ENCODE assay signal across 26 cellular contexts in the genomic region with DNA sequence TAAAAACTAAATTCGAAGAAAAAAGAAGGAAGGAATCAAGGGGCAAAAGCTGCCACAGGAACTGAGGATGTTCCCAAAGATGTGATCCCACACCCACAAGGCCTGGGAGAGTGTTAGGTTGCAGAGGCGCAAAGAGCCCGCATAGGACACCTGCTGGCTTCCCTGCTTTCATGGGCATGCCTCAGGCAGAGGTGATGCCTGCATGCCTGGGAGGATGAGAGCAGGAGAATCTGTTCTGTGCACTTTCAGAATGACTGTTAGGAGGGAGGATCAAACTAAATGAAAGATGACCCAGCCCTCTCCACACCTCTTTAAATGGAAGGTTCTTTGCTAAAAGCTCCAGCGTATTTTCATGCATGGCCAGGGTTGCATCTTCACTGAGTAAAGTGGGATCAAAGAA.
DNase-seq lines count a peak whose midpoint lies in the region; ATAC-seq, FAIRE-seq and TF ChIP-seq lines count a peak whose summit lies in the region.
"Had no signal": no experiment of that assay in that cellular context is flagged by ENCODE, and none has a peak within 500 bp of the region (broad histone marks: within the 10 kb centered on the region; RNA-seq: fewer than 3 reads in every experiment).

No MANE protein-coding gene starts in this region.

- no TSS peak for BruUV-seq in GM12878 (replicated peaks; lab: Mats Ljungman, UMichigan)

- CTCF ChIA-PET in GM12878 (lab: Yijun Ruan, JAX): interaction anchor here (0.9 to 1.6 kb wide), 7 partner anchors 9 to 185 kb away, joined by 3 to 8 read pairs (median 4); no protein-coding TSS in a partner anchor

- peak in 1 of 2 donors; percentile 41 for ATAC-seq in activated T-cell treated with anti-CD3 and anti-CD28 coated beads, Interleukin-2, amount 50 U/mL, for 72 hours (replicated peaks in 1 of 2)
- peak; percentile 30 for ATAC-seq in HG02885 (IDR thresholded peaks at IDR 0.05; ENCODE audit: poor library complexity, unreplicated experiment)
- ATAC-seq in GM12878: peak; percentile 83
- ATAC-seq in stimulated activated effector memory CD8-positive, alpha-beta T cell treated with anti-CD3 and anti-CD28 coated beads, Interleukin-12 subunit alpha, Interleukin-12 subunit beta, amount 100 ng/mL, for 72 hours: peak; percentile 45
- ATAC-seq in HG03135 (IDR thresholded peaks at IDR 0.05; ENCODE audit: unreplicated experiment): no peak
- ATAC-seq: A549; activated CD8-positive, alpha-beta memory T cell treated with anti-CD3 and anti-CD28 coated beads, Interleukin-2, amount 10 ng/mL, durations not matched to agents 7 days and 5 days; foreskin keratinocyte; left lung; mucosa of descending colon had no signal

- peaks cover 0 to 11% of the 10 kb centered on the region in 2 experiments for H3K36me3 ChIP-seq in GM12878 (ENCODE audit: control insufficient read depth in 2 of 2, insufficient read depth in 2 of 2, low read length in 1 of 2)

- TF ChIP-seq CTCF in GM12878 (IDR thresholded peaks at IDR 0.05 in 2 of 3, conservative IDR thresholded peaks at IDR 0.05 in 1 of 3; ENCODE audit: control insufficient read depth in 2 of 3, extremely low read depth in 1 of 3, insufficient read depth in 1 of 3, low read depth in 3 of 3, low read length in 3 of 3): no peak

- peaks cover 38% of the 10 kb centered on the region for H3K4me1 ChIP-seq in GM12878 (ENCODE audit: control insufficient read depth, insufficient read depth, low read length)
- H3K4me1 ChIP-seq: A549, foreskin keratinocyte had no signal

- no peak for FAIRE-seq in GM12878 (lab: Jason Lieb, UNC)
- FAIRE-seq: A549, bronchial epithelial cell, HTR-8/SVneo, urothelium cell line had no signal

- H2AFZ ChIP-seq in GM12878 (ENCODE audit: control insufficient read depth, low read depth, low read length): no peak overlapping the region
- H2AFZ ChIP-seq: PC-9 had no signal

- TF ChIP-seq RAD21 in GM12878 (IDR thresholded peaks at IDR 0.05; ENCODE audit: insufficient read depth, low read depth, low read length): 0 out of 2 replicates have a peak, but pooled peaks have one; percentile 12

- no peak for TF ChIP-seq EP300 in GM12878 (IDR thresholded peaks at IDR 0.05; ENCODE audit: borderline replicate concordance in 1 of 2, control insufficient read depth in 1 of 2, low read depth in 2 of 2, low read length in 2 of 2)

- SMC1A ChIA-PET in GM12878 (lab: Charles Lee; ENCODE audit: uncharacterized antibody, unreplicated experiment): interaction anchor here (0.8 to 2.2 kb wide), 23 partner anchors 8 to 444 kb away, joined by 3 to 15 read pairs (median 4); no protein-coding TSS in a partner anchor

- TF ChIP-seq POLR2A in GM12878 (IDR thresholded peaks at IDR 0.05; ENCODE audit: low read depth, low read length): no peak

- intact Hi-C loops in GM12878 (cut with micrococcal nuclease; ENCODE audit: unreplicated experiment): loop anchor here (5.0 kb wide), 3 partner anchors 140 to 160 kb away; no protein-coding TSS in a partner anchor

- H3K27me3 Mint-ChIP-seq in activated T-cell treated with anti-CD3 and anti-CD28 coated beads, Interleukin-2, amount 50 U/mL, for 72 hours (ENCODE audit: low read depth): no peaks in the 10 kb centered on the region
- H3K27me3 Mint-ChIP-seq: activated CD8-positive, alpha-beta memory T cell treated with anti-CD3 and anti-CD28 coated beads, Interleukin-2, amount 10 ng/mL, durations not matched to agents 7 days and 5 days had no signal

- peak overlapping the region; percentile 13; the same call in 1 of the 2 replicates for H3K4me2 ChIP-seq in GM12878 (ENCODE audit: control insufficient read depth, insufficient read depth)
- H3K4me2 ChIP-seq: A549, PC-9, smooth muscle cell had no signal

- no peak overlapping the region for H3K4me3 Mint-ChIP-seq in activated T-cell treated with anti-CD3 and anti-CD28 coated beads, Interleukin-2, amount 50 U/mL, for 72 hours
- no peak overlapping the region for H3K4me3 Mint-ChIP-seq in stimulated activated effector memory CD8-positive, alpha-beta T cell treated with anti-CD3 and anti-CD28 coated beads, Interleukin-12 subunit alpha, Interleukin-12 subunit beta, amount 100 ng/mL, for 72 hours
- H3K4me3 Mint-ChIP-seq: activated CD8-positive, alpha-beta memory T cell treated with anti-CD3 and anti-CD28 coated beads, Interleukin-2, amount 10 ng/mL, durations not matched to agents 7 days and 5 days; neural crest cell had no signal

- in situ Hi-C loops in GM12878 (cut with MboI): loop anchor here (25.0 kb wide), 1 partner anchor 760 kb away; no protein-coding TSS in a partner anchor

- H3K9ac ChIP-seq in GM12878 (ENCODE audit: control insufficient read depth, insufficient read depth, low read length): no peak overlapping the region

- WGBS in GM12878 (ENCODE audit: insufficient coverage, insufficient replicate concordance, low lambda C conversion rate, missing lambda C conversion rate): 67% methylated on average over 4 of the region's 4 CpGs

- H4K20me1 ChIP-seq in GM12878 (ENCODE audit: control insufficient read depth, insufficient read depth): no peaks in the 10 kb centered on the region

- H3K9me3 Mint-ChIP-seq in activated T-cell treated with anti-CD3 and anti-CD28 coated beads, Interleukin-2, amount 50 U/mL, for 72 hours: peaks cover 8 to 13% of the 10 kb centered on the region in 2 donors
- peaks cover 5% of the 10 kb centered on the region for H3K9me3 Mint-ChIP-seq in stimulated activated effector memory CD8-positive, alpha-beta T cell treated with anti-CD3 and anti-CD28 coated beads, Interleukin-12 subunit alpha, Interleukin-12 subunit beta, amount 100 ng/mL, for 72 hours

- H3K79me2 ChIP-seq in GM12878 (ENCODE audit: control insufficient read depth, insufficient read depth, low read length): peaks cover 2% of the 10 kb centered on the region

- RAD21 ChIA-PET in GM12878 (lab: Charles Lee; ENCODE audit: unreplicated experiment): interaction anchor here (0.6 to 2.0 kb wide), 14 partner anchors 11 to 185 kb away, joined by 3 to 14 read pairs (median 4); no protein-coding TSS in a partner anchor

- peak overlapping the region; percentile 13; the same call in 1 of the 2 replicates for H3K27ac ChIP-seq in GM12878 (ENCODE audit: control insufficient read depth, insufficient read depth)
- H3K27ac ChIP-seq: A549, foreskin keratinocyte, left lung, PC-9 had no signal

- POLR2A ChIA-PET in GM12878 (lab: Charles Lee): interaction anchor here (1.1 to 2.0 kb wide), 2 partner anchors 19 to 158 kb away, joined by 3 to 9 read pairs; no protein-coding TSS in a partner anchor

- H3K36me3 Mint-ChIP-seq in activated T-cell treated with anti-CD3 and anti-CD28 coated beads, Interleukin-2, amount 50 U/mL, for 72 hours (ENCODE audit: insufficient read depth in 2 of 2): peaks cover 17 to 48% of the 10 kb centered on the region in 2 donors
- peaks cover 18% of the 10 kb centered on the region for H3K36me3 Mint-ChIP-seq in stimulated activated effector memory CD8-positive, alpha-beta T cell treated with anti-CD3 and anti-CD28 coated beads, Interleukin-12 subunit alpha, Interleukin-12 subunit beta, amount 100 ng/mL, for 72 hours

- no peaks in the 10 kb centered on the region for H3K27me3 ChIP-seq in GM12878 (replicated peaks in 1 of 2; ENCODE audit: control insufficient read depth in 2 of 2, insufficient read depth in 2 of 2, low read length in 1 of 2)
- H3K27me3 ChIP-seq: foreskin keratinocyte, left lung had no signal

- peaks cover 10% of the 10 kb centered on the region; the same call in 2 of the 3 replicates for H3K9me3 ChIP-seq in GM12878 (replicated peaks; ENCODE audit: control insufficient read depth, insufficient read depth, low read length)
- H3K9me3 ChIP-seq: A549, left lung, mucosa of descending colon had no signal

- no peak overlapping the region for H3K4me3 ChIP-seq in GM12878
- H3K4me3 ChIP-seq: A549, left lung, mucosa of descending colon, PC-9, smooth muscle cell had no signal

- no peak for DNase-seq in activated T-cell treated with anti-CD3 and anti-CD28 coated beads, Interleukin-2, amount 50 U/mL, for 72 hours
- no peak for DNase-seq in activated T-cell treated with anti-CD3 and anti-CD28 coated beads, Interleukin-2, amount 50 U/mL, for 48 hours
- DNase-seq in GM12878 (ENCODE audit: low read depth, low spot score): no peak
- DNase-seq in stimulated activated effector memory CD8-positive, alpha-beta T cell treated with anti-CD3 and anti-CD28 coated beads, Interleukin-12 subunit alpha, Interleukin-12 subunit beta, amount 100 ng/mL, for 72 hours (ENCODE audit: low spot score in 2 of 2): no peak
- DNase-seq in retina: no peak
- no peak for DNase-seq in DMS153 (lab: John Stamatoyannopoulos, UW)
- DNase-seq: activated CD4-positive, CD25-positive, alpha-beta regulatory T cell treated with anti-CD3 and anti-CD28 coated beads, Interleukin-2, amount 50 U/mL, for 72 hours; activated CD8-positive, alpha-beta memory T cell treated with anti-CD3 and anti-CD28 coated beads, Interleukin-2, amount 10 ng/mL, durations not matched to agents 7 days and 5 days; Calu3; dermis blood vessel endothelial cell; foreskin keratinocyte; left lung; mucosa of descending colon; NCI-H1092 treated with DMSO at 0.1 percent for 48 hours; NCI-H2081 treated with DMSO at 0.1 percent for 48 hours; NCI-H526; PC-9; stimulated activated CD4-positive, alpha-beta T cell treated with anti-CD3 and anti-CD28 coated beads, Interleukin-4, amount 100 ng/mL, for 4 hours had no signal

- H3K27ac Mint-ChIP-seq in activated T-cell treated with anti-CD3 and anti-CD28 coated beads, Interleukin-2, amount 50 U/mL, for 72 hours: peak overlapping the region; percentile 43
- no peak overlapping the region for H3K27ac Mint-ChIP-seq in stimulated activated effector memory CD8-positive, alpha-beta T cell treated with anti-CD3 and anti-CD28 coated beads, Interleukin-12 subunit alpha, Interleukin-12 subunit beta, amount 100 ng/mL, for 72 hours
- H3K27ac Mint-ChIP-seq: activated CD8-positive, alpha-beta memory T cell treated with anti-CD3 and anti-CD28 coated beads, Interleukin-2, amount 10 ng/mL, durations not matched to agents 7 days and 5 days had no signal

- H3K4me1 Mint-ChIP-seq in activated T-cell treated with anti-CD3 and anti-CD28 coated beads, Interleukin-2, amount 50 U/mL, for 72 hours (ENCODE audit: low read depth): peaks cover 42% of the 10 kb centered on the region
- peaks cover 37% of the 10 kb centered on the region for H3K4me1 Mint-ChIP-seq in stimulated activated effector memory CD8-positive, alpha-beta T cell treated with anti-CD3 and anti-CD28 coated beads, Interleukin-12 subunit alpha, Interleukin-12 subunit beta, amount 100 ng/mL, for 72 hours
